Comparison of ENCODE assay signal across 8 cellular contexts in the genomic region with DNA sequence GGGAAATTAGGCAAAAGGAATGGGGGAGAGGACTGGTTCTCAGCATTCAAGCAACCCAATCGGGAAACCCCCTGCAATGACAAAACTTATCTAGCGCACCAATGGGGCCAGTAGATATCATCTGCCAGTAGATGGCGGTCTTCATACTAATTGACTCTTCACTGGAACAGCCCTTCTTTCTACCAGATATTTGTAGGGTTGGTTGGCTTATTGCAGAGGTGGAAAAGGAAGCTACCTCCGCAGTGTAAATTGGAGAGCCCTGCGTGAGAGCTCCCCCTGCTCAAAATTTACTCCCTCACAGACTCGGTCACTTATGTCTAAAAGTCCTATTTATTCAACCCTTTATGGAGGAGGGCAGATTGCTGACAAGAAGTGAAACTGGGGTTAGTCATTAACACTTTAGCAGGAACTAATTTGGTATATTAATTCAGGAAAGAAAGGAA.
DNase-seq lines count a peak whose midpoint lies in the region; ATAC-seq and TF ChIP-seq lines count a peak whose summit lies in the region.

No MANE protein-coding gene starts in this region.

- peaks cover 7% of the 10 kb centered on the region for H3K27me3 Mint-ChIP-seq in activated T-cell treated with anti-CD3 and anti-CD28 coated beads, Interleukin-2, amount 50 U/mL, for 24 hours

- peak; percentile 80 to 84 for DNase-seq in AML-193 (lab: John Stamatoyannopoulos, UW)
- DNase-seq in activated T-cell treated with anti-CD3 and anti-CD28 coated beads, Interleukin-2, amount 50 U/mL, for 24 hours = peak; percentile 64
- DNase-seq in foreskin fibroblast = peak in 1 of 2 donors; percentile 65
- no peak for DNase-seq in retinal pigment epithelial cell (ENCODE audit: low read depth)
- DNase-seq in NCI-H1105 treated with DMSO at 0.1 percent for 48 hours (lab: John Stamatoyannopoulos, UW) = no peak

- peaks cover 62% of the 10 kb centered on the region for H3K4me1 ChIP-seq in OCI-LY3 (ENCODE audit: low read length)

- peak overlapping the region; percentile 56 for H3K4me2 ChIP-seq in OCI-LY3 (ENCODE audit: low read length)

- no peaks in the 10 kb centered on the region for H4K20me1 ChIP-seq in OCI-LY3 (ENCODE audit: insufficient read depth, low read length)

- peak overlapping the region; percentile 65 for H3K9ac ChIP-seq in OCI-LY3 (ENCODE audit: low read length)

- H3K27ac Mint-ChIP-seq in activated T-cell treated with anti-CD3 and anti-CD28 coated beads, Interleukin-2, amount 50 U/mL, for 24 hours = peak overlapping the region; percentile 77

- peaks cover 3% of the 10 kb centered on the region for H3K36me3 ChIP-seq in OCI-LY3 (replicated peaks; ENCODE audit: low read depth, low read length)

- H3K27ac ChIP-seq in OCI-LY3 (ENCODE audit: low read length) = peak overlapping the region; percentile 95

- TF ChIP-seq CTCF in OCI-LY3 (IDR thresholded peaks at IDR 0.05; ENCODE audit: low read depth, low read length) = peak; percentile 93
- peak; percentile 60 for TF ChIP-seq CTCF in foreskin fibroblast (IDR thresholded peaks at IDR 0.05; ENCODE audit: low read depth, low read length)
- TF ChIP-seq CTCF in retinal pigment epithelial cell (conservative IDR thresholded peaks at IDR 0.05; ENCODE audit: low read depth, low read length) = peak; percentile 54

- H3K9me3 Mint-ChIP-seq in activated T-cell treated with anti-CD3 and anti-CD28 coated beads, Interleukin-2, amount 50 U/mL, for 24 hours = no peaks in the 10 kb centered on the region

- no peaks in the 10 kb centered on the region for H3K36me3 Mint-ChIP-seq in activated T-cell treated with anti-CD3 and anti-CD28 coated beads, Interleukin-2, amount 50 U/mL, for 24 hours (ENCODE audit: low read depth)

- no peaks in the 10 kb centered on the region for H3K9me3 ChIP-seq in OCI-LY3 (ENCODE audit: insufficient read depth, low read length)

- peaks cover 49% of the 10 kb centered on the region for H3K4me1 Mint-ChIP-seq in activated T-cell treated with anti-CD3 and anti-CD28 coated beads, Interleukin-2, amount 50 U/mL, for 24 hours (ENCODE audit: low read depth)

- H3K27me3 ChIP-seq in OCI-LY3 (ENCODE audit: low read depth, low read length) = no peaks in the 10 kb centered on the region

- peak overlapping the region; percentile 34; the same call in 1 of the 2 replicates for H3K4me3 ChIP-seq in OCI-LY3 (ENCODE audit: low read length)
- H3K4me3 ChIP-seq in foreskin fibroblast (ENCODE audit: low read depth in 1 of 2, low read length in 2 of 2) = no peak overlapping the region
- no peak overlapping the region for H3K4me3 ChIP-seq in retinal pigment epithelial cell (ENCODE audit: low read length)

- ATAC-seq in GM19023 (IDR thresholded peaks at IDR 0.05; ENCODE audit: unreplicated experiment) (peak; percentile 82), HG03095 (IDR thresholded peaks at IDR 0.05; ENCODE audit: unreplicated experiment) (peak; percentile 79)

- H2AFZ ChIP-seq in OCI-LY3 (ENCODE audit: low read depth, low read length) = no peak overlapping the region

- no peaks in the 10 kb centered on the region for H3K79me2 ChIP-seq in OCI-LY3 (ENCODE audit: low read length)

- peak overlapping the region; percentile 52 for H3K4me3 Mint-ChIP-seq in activated T-cell treated with anti-CD3 and anti-CD28 coated beads, Interleukin-2, amount 50 U/mL, for 24 hours

Comparison
In these comparisons a context has a peak if more than half of its experiments do, and no peak if none do; other contexts are left out.
1. DNase-seq: peak in AML-193 (2 of 2) and activated T-cell treated with anti-CD3 and anti-CD28 coated beads, Interleukin-2, amount 50 U/mL, for 24 hours (single experiment); none in retinal pigment epithelial cell (single experiment) and NCI-H1105 treated with DMSO at 0.1 percent for 48 hours (single experiment).
2. Peak in every context shown above with its lines, with median percentiles within 50 percentile points of each other: CTCF ChIP-seq.